ENCODE assay signal across 8 cellular contexts in genomic region chr3:184636774-184637316, GRCh38.
DNase-seq lines count a peak whose midpoint lies in the region; ATAC-seq and TF ChIP-seq lines count a peak whose summit lies in the region.

No MANE protein-coding gene starts in this region.

- CTCF ChIA-PET in activated CD8-positive, alpha-beta T cell treated with anti-CD3 and anti-CD28 coated beads, Interleukin-2, amount 10 ng/mL, durations not matched to agents 7 days and 5 days (lab: Charles Lee) = interaction anchor here (0.6 kb wide), 1 partner anchor 80 kb away, joined by 3 read pairs; no protein-coding TSS in a partner anchor

- TF ChIP-seq CTCF in foreskin keratinocyte (conservative IDR thresholded peaks at IDR 0.05) (no peak), stomach (IDR thresholded peaks at IDR 0.05) (no peak), omental fat pad (IDR thresholded peaks at IDR 0.05) (no peak)

- no peaks in the 10 kb centered on the region for H3K4me1 ChIP-seq in foreskin keratinocyte
- H3K4me1 ChIP-seq in stomach = peaks cover 0 to 28% (median 4%) of the 10 kb centered on the region in 4 donors

- H3K27ac ChIP-seq in foreskin keratinocyte (no peak overlapping the region), stomach (no peak overlapping the region)

- no peak overlapping the region for H3K4me3 ChIP-seq in stomach

- TF ChIP-seq POLR2A in stomach (IDR thresholded peaks at IDR 0.05) = no peak

- H3K27me3 ChIP-seq in foreskin keratinocyte (no peaks in the 10 kb centered on the region), stomach (peaks cover 0 to 12% (median 0%) of the 10 kb centered on the region in 3 donors)

- intact Hi-C loops in stomach (cut with DNase I; ENCODE audit: low total_unique reads) = no loop called here

- H3K27ac Mint-ChIP-seq in activated CD8-positive, alpha-beta T cell treated with anti-CD3 and anti-CD28 coated beads, Interleukin-2, amount 10 ng/mL, durations not matched to agents 7 days and 5 days = no peak overlapping the region

- H3K36me3 Mint-ChIP-seq in activated CD8-positive, alpha-beta T cell treated with anti-CD3 and anti-CD28 coated beads, Interleukin-2, amount 10 ng/mL, durations not matched to agents 7 days and 5 days (ENCODE audit: low read depth) = no peaks in the 10 kb centered on the region

- TF ChIP-seq EP300 in stomach (IDR thresholded peaks at IDR 0.05) = no peak

- peak; percentile 51 for ATAC-seq in activated CD8-positive, alpha-beta T cell treated with anti-CD3 and anti-CD28 coated beads, Interleukin-2, amount 10 ng/mL, durations not matched to agents 7 days and 5 days
- ATAC-seq in foreskin keratinocyte = peak; percentile 57
- no peak for ATAC-seq in omental fat pad (ENCODE audit: low FRiP score)

- DNase-seq in activated T-cell treated with anti-CD3 and anti-CD28 coated beads for 1 hour (ENCODE audit: low read depth) = peak; percentile 5
- no peak for DNase-seq in activated T-cell treated with anti-CD3 and anti-CD28 coated beads, Interleukin-2, amount 50 U/mL, for 1 hour
- peak; percentile 52 for DNase-seq in activated CD8-positive, alpha-beta T cell treated with anti-CD3 and anti-CD28 coated beads, Interleukin-2, amount 10 ng/mL, durations not matched to agents 7 days and 5 days
- peak; percentile 59 to 70 for DNase-seq in foreskin keratinocyte
- peak; percentile 30 for DNase-seq in stomach
- DNase-seq in omental fat pad (ENCODE audit: low spot score) = no peak
- DNase-seq in ureter (ENCODE audit: low spot score) = no peak
- no peak for DNase-seq in HK-2 (ENCODE audit: unreplicated experiment)

- WGBS in stomach, 5 donors = 46 to 66% (median 48%) methylated on average over 2 of the region's 2 CpGs

- H3K36me3 ChIP-seq in stomach = no peaks in the 10 kb centered on the region

- peak overlapping the region; percentile 2 for H3K4me3 Mint-ChIP-seq in activated CD8-positive, alpha-beta T cell treated with anti-CD3 and anti-CD28 coated beads, Interleukin-2, amount 10 ng/mL, durations not matched to agents 7 days and 5 days

- POLR2A ChIA-PET in activated CD8-positive, alpha-beta T cell treated with anti-CD3 and anti-CD28 coated beads, Interleukin-2, amount 10 ng/mL, durations not matched to agents 7 days and 5 days (lab: Charles Lee) = no interaction called here

- H3K27me3 Mint-ChIP-seq in activated CD8-positive, alpha-beta T cell treated with anti-CD3 and anti-CD28 coated beads, Interleukin-2, amount 10 ng/mL, durations not matched to agents 7 days and 5 days (ENCODE audit: low read depth) = peaks cover 4% of the 10 kb centered on the region

- H3K9me3 Mint-ChIP-seq in activated CD8-positive, alpha-beta T cell treated with anti-CD3 and anti-CD28 coated beads, Interleukin-2, amount 10 ng/mL, durations not matched to agents 7 days and 5 days (ENCODE audit: insufficient read depth) = no peaks in the 10 kb centered on the region

- no peaks in the 10 kb centered on the region for H3K9me3 ChIP-seq in stomach

- peaks cover 5% of the 10 kb centered on the region for H3K4me1 Mint-ChIP-seq in activated CD8-positive, alpha-beta T cell treated with anti-CD3 and anti-CD28 coated beads, Interleukin-2, amount 10 ng/mL, durations not matched to agents 7 days and 5 days (ENCODE audit: low read depth)

Comparison
In these comparisons a context has a peak if more than half of its experiments do, and no peak if none do; other contexts are left out.
1. DNase-seq: peak in activated T-cell treated with anti-CD3 and anti-CD28 coated beads for 1 hour (single experiment), activated CD8-positive, alpha-beta T cell treated with anti-CD3 and anti-CD28 coated beads, Interleukin-2, amount 10 ng/mL, durations not matched to agents 7 days and 5 days (single experiment), foreskin keratinocyte (2 of 2) and stomach (single experiment); none in activated T-cell treated with anti-CD3 and anti-CD28 coated beads, Interleukin-2, amount 50 U/mL, for 1 hour (single experiment), omental fat pad (single experiment), ureter (single experiment) and HK-2 (single experiment).